10 cellular contexts compared by ENCODE assay signal in the genomic region with DNA sequence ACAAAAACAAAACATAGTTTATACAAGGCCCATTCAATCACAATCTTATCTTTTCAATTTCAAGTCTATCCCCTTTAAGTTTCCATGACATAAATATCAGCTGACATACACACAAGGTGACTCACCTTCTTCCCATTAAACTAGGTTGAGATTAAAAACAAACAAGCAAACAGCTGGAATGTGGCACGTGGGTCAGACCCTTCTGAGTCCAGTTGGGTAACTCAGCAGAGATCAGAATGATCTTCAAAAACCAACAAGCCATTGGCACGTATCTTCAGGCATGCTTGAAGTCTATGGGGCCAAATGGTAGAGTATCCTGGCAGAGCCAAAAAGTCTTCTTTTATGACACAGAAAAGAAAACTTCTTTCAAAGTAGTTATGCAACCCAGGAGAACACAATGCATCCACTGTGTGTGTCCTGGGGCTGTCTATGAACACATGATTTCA.
DNase-seq lines count a peak whose midpoint lies in the region; ATAC-seq and TF ChIP-seq lines count a peak whose summit lies in the region.
"Had no signal": no experiment of that assay in that cellular context is flagged by ENCODE, and none has a peak within 500 bp of the region (broad histone marks: within the 10 kb centered on the region; RNA-seq: fewer than 3 reads in every experiment).

No MANE protein-coding gene starts in this region.

- CTCF ChIA-PET in HCT116 (lab: Charles Lee), result no interaction called here

- H3K9ac ChIP-seq in HCT116 (ENCODE audit: low read length) (no peak overlapping the region), adipocyte (ENCODE audit: low read length) (peak overlapping the region; percentile 27), smooth muscle cell (ENCODE audit: low read depth) (peak overlapping the region; percentile 34), H9 (ENCODE audit: extremely low read depth, insufficient read length, low read length) (no peak overlapping the region)

- H4K20me1 ChIP-seq in HCT116 (ENCODE audit: insufficient read depth), result no peaks in the 10 kb centered on the region
- no peaks in the 10 kb centered on the region for H4K20me1 ChIP-seq in hepatocyte (ENCODE audit: insufficient read depth, poor library complexity, severe bottlenecking)
- no peaks in the 10 kb centered on the region for H4K20me1 ChIP-seq in smooth muscle cell (ENCODE audit: low read depth)
- no peaks in the 10 kb centered on the region for H4K20me1 ChIP-seq in H9 (ENCODE audit: control insufficient read depth, insufficient read depth, insufficient read length)

- no peaks in the 10 kb centered on the region for H3K9me3 Mint-ChIP-seq in H9
- H3K9me3 Mint-ChIP-seq: stimulated activated naive CD8-positive, alpha-beta T cell treated with anti-CD3 and anti-CD28 coated beads, Interleukin-15, Interleukin-2, amounts not matched to agents 100 ng/mL and 50 ng/mL, for 24 hours; T-helper 1 cell treated with Interleukin-12 subunit alpha and Interleukin-12 subunit beta and Interleukin-4 antibody, amounts not matched to agents 30 μg/mL and 1 μg/mL, for 36 hours had no signal

- no TSS peak for BruUV-seq in HCT116 (replicated peaks; lab: Mats Ljungman, UMichigan)

- H3K27me3 Mint-ChIP-seq in H9 (ENCODE audit: low read depth), result no peaks in the 10 kb centered on the region
- H3K27me3 Mint-ChIP-seq: stimulated activated naive CD8-positive, alpha-beta T cell treated with anti-CD3 and anti-CD28 coated beads, Interleukin-15, Interleukin-2, amounts not matched to agents 100 ng/mL and 50 ng/mL, for 24 hours had no signal

- no peak overlapping the region for H3K56ac ChIP-seq in H9 (ENCODE audit: insufficient read length, low read depth, low read length)

- no peak overlapping the region for H3T11ph ChIP-seq in H9 (ENCODE audit: low read length)

- no peak for TF ChIP-seq POLR2A in HCT116 (IDR thresholded peaks at IDR 0.05; ENCODE audit: borderline replicate concordance, extremely low read depth, insufficient read depth, insufficient read length)

- H3K4me3 ChIP-seq in HCT116 (replicated peaks in 1 of 2; ENCODE audit: low read depth in 1 of 2, low read length in 2 of 2) (no peak overlapping the region), adipocyte (ENCODE audit: low read length) (no peak overlapping the region), hepatocyte (no peak overlapping the region), smooth muscle cell (no peak overlapping the region)

- H3K27ac ChIP-seq in HCT116 (ENCODE audit: low read depth, low read length) (no peak overlapping the region), hepatocyte (peak overlapping the region; percentile 85), smooth muscle cell (ENCODE audit: low read depth) (peak overlapping the region; percentile 77), H9 (ENCODE audit: insufficient read length, low read depth, low read length) (no peak overlapping the region)

- no peaks in the 10 kb centered on the region for H3K79me2 ChIP-seq in HCT116 (ENCODE audit: insufficient read depth, low read length)
- no peaks in the 10 kb centered on the region for H3K79me2 ChIP-seq in hepatocyte
- no peaks in the 10 kb centered on the region for H3K79me2 ChIP-seq in smooth muscle cell (ENCODE audit: low read depth)
- no peaks in the 10 kb centered on the region for H3K79me2 ChIP-seq in H9 (ENCODE audit: insufficient read depth, low read length)

- H2BK120ac ChIP-seq in H9 (ENCODE audit: low read depth, low read length, poor library complexity, severe bottlenecking), result no peak overlapping the region

- H3K36me3 ChIP-seq in HCT116 (ENCODE audit: control insufficient read depth in 1 of 2, insufficient read depth in 2 of 2, low read length in 2 of 2) (no peaks in the 10 kb centered on the region), adipocyte (ENCODE audit: control insufficient read depth, insufficient read depth, low read length, severe bottlenecking) (no peaks in the 10 kb centered on the region), hepatocyte (replicated peaks; ENCODE audit: insufficient read depth, low read depth) (no peaks in the 10 kb centered on the region), smooth muscle cell (ENCODE audit: low read depth) (no peaks in the 10 kb centered on the region)

- no peaks in the 10 kb centered on the region for H3K27me3 ChIP-seq in HCT116 (ENCODE audit: insufficient read depth, low read length)
- no peaks in the 10 kb centered on the region for H3K27me3 ChIP-seq in adipocyte (replicated peaks; ENCODE audit: control insufficient read depth, insufficient read depth, low read length)
- no peaks in the 10 kb centered on the region for H3K27me3 ChIP-seq in hepatocyte
- H3K27me3 ChIP-seq in smooth muscle cell (ENCODE audit: low read depth), result no peaks in the 10 kb centered on the region
- H3K27me3 ChIP-seq in H9 (ENCODE audit: insufficient read depth, low read length), result no peaks in the 10 kb centered on the region

- ATAC-seq in HCT116 (no peak), GM19351 (IDR thresholded peaks at IDR 0.05; ENCODE audit: unreplicated experiment) (no peak), GM18909 (IDR thresholded peaks at IDR 0.05; ENCODE audit: poor library complexity, unreplicated experiment) (no peak)

- no peak overlapping the region for H2BK15ac ChIP-seq in H9 (ENCODE audit: low read depth, low read length)

- no peak overlapping the region for H3K18ac ChIP-seq in H9 (ENCODE audit: insufficient read length, low read depth, low read length)

- no peak overlapping the region for H4K5ac ChIP-seq in H9 (ENCODE audit: insufficient read length, low read depth, low read length)

- no peak overlapping the region for H2BK5ac ChIP-seq in H9 (ENCODE audit: insufficient read length, low read length)

- H3K14ac ChIP-seq in H9 (ENCODE audit: insufficient read depth, low read length), result no peak overlapping the region

- H2BK20ac ChIP-seq in H9 (ENCODE audit: low read depth, low read length, poor library complexity, severe bottlenecking), result no peak overlapping the region

- H3K4ac ChIP-seq in H9 (ENCODE audit: low read depth, low read length), result no peak overlapping the region

- H3K4me1 Mint-ChIP-seq in H9, result peaks cover 23 to 27% of the 10 kb centered on the region in 2 experiments

- no peak overlapping the region for H3K4me3 Mint-ChIP-seq in H9
- H3K4me3 Mint-ChIP-seq: stimulated activated naive CD8-positive, alpha-beta T cell treated with anti-CD3 and anti-CD28 coated beads, Interleukin-15, Interleukin-2, amounts not matched to agents 100 ng/mL and 50 ng/mL, for 24 hours; T-helper 1 cell treated with Interleukin-12 subunit alpha and Interleukin-12 subunit beta and Interleukin-4 antibody, amounts not matched to agents 30 μg/mL and 1 μg/mL, for 36 hours had no signal

- no peaks in the 10 kb centered on the region for H3K79me1 ChIP-seq in H9 (ENCODE audit: insufficient read depth, low read depth, low read length, poor library complexity, severe bottlenecking)

- H3K9me3 ChIP-seq in HCT116 (ENCODE audit: control insufficient read depth in 1 of 2, insufficient read depth in 1 of 2, low read depth in 1 of 2, low read length in 2 of 2) (no peaks in the 10 kb centered on the region), adipocyte (ENCODE audit: control insufficient read depth, low read length) (no peaks in the 10 kb centered on the region), hepatocyte (ENCODE audit: low read depth) (no peaks in the 10 kb centered on the region), smooth muscle cell (replicated peaks; ENCODE audit: low read depth) (no peaks in the 10 kb centered on the region), H9 (ENCODE audit: control insufficient read depth, low read depth, low read length) (no peaks in the 10 kb centered on the region)

- no peak for TF ChIP-seq CTCF in HCT116 (IDR thresholded peaks at IDR 0.05 in 2 of 3, conservative IDR thresholded peaks at IDR 0.05 in 1 of 3; ENCODE audit: borderline replicate concordance in 1 of 3, insufficient read depth in 1 of 3, low read depth in 2 of 3, low read length in 2 of 3)
- TF ChIP-seq CTCF in hepatocyte (IDR thresholded peaks at IDR 0.05; ENCODE audit: poor library complexity), result no peak
- TF ChIP-seq CTCF in smooth muscle cell (IDR thresholded peaks at IDR 0.05; ENCODE audit: borderline replicate concordance, insufficient read depth, poor library complexity, severe bottlenecking), result no peak
- no peak for TF ChIP-seq CTCF in H9 (conservative IDR thresholded peaks at IDR 0.05)

- H3F3A ChIP-seq in smooth muscle cell (ENCODE audit: low read depth), result peaks cover 21% of the 10 kb centered on the region

- TF ChIP-seq RAD21 in HCT116 (IDR thresholded peaks at IDR 0.05; ENCODE audit: low read depth), result no peak

- no peaks in the 10 kb centered on the region for H3K23me2 ChIP-seq in H9 (ENCODE audit: insufficient read length, low read depth, low read length, poor library complexity, severe bottlenecking)

- intact Hi-C loops in HCT116 (cut with micrococcal nuclease), result no loop called here

- POLR2A ChIA-PET in HCT116 (lab: Charles Lee), result no interaction called here

- H3K27ac Mint-ChIP-seq in H9, result no peak overlapping the region; a peak in 1 of 7 replicates
- H3K27ac Mint-ChIP-seq: stimulated activated naive CD8-positive, alpha-beta T cell treated with anti-CD3 and anti-CD28 coated beads, Interleukin-15, Interleukin-2, amounts not matched to agents 100 ng/mL and 50 ng/mL, for 24 hours; T-helper 1 cell treated with Interleukin-12 subunit alpha and Interleukin-12 subunit beta and Interleukin-4 antibody, amounts not matched to agents 30 μg/mL and 1 μg/mL, for 36 hours had no signal

- no peak overlapping the region for H2BK12ac ChIP-seq in H9 (ENCODE audit: insufficient read length, low read depth, low read length)

- H2AFZ ChIP-seq in HCT116 (ENCODE audit: low read depth, low read length, poor library complexity, severe bottlenecking) (peak overlapping the region; percentile 68), hepatocyte (no peak overlapping the region), smooth muscle cell (ENCODE audit: low read depth) (peak overlapping the region; percentile 10), H9 (ENCODE audit: low read length) (no peak overlapping the region)

- H3K4me1 ChIP-seq in HCT116 (ENCODE audit: control insufficient read depth in 1 of 2, insufficient read depth in 2 of 2, low read length in 2 of 2) (peaks cover 10 to 23% of the 10 kb centered on the region in 2 experiments), adipocyte (ENCODE audit: control insufficient read depth, insufficient read depth, low read length) (peaks cover 56% of the 10 kb centered on the region), hepatocyte (ENCODE audit: insufficient read depth) (peaks cover 35% of the 10 kb centered on the region), smooth muscle cell (ENCODE audit: low read depth) (peaks cover 49% of the 10 kb centered on the region), H9 (ENCODE audit: insufficient read depth, low read length) (peaks cover 3% of the 10 kb centered on the region; the same call in 1 of the 2 replicates)

- H2AK5ac ChIP-seq in H9 (ENCODE audit: insufficient read length, low read length), result no peak overlapping the region

- no peak overlapping the region for H3K23ac ChIP-seq in H9 (ENCODE audit: insufficient read length, low read depth, low read length)

- H4K91ac ChIP-seq in H9 (ENCODE audit: insufficient read length, low read depth, low read length), result no peak overlapping the region

- 33% methylated on average over 2 of the region's 2 CpGs for WGBS in hepatocyte (ENCODE audit: low lambda C conversion rate, missing lambda C conversion rate)
- 28% methylated on average over 2 of the region's 2 CpGs for WGBS in smooth muscle cell (ENCODE audit: low lambda C conversion rate)
- no CpG with 5 or more reads among the region's 2 CpGs for WGBS in H9 (ENCODE audit: extremely low coverage, insufficient read length, low lambda C conversion rate)

- RAD21 ChIA-PET in HCT116 (lab: Charles Lee; ENCODE audit: low non-redundant PET in 1 of 2, low total read pairs in 2 of 2, uncharacterized antibody in 2 of 2, unreplicated experiment in 2 of 2), result no interaction called here

- DNase-seq in HCT116 (ENCODE audit: low read depth, low spot score) (no peak), adipocyte (ENCODE audit: low read depth) (peak; percentile 88), hepatocyte (ENCODE audit: low spot score) (peak; percentile 61), smooth muscle cell (lab: John Stamatoyannopoulos, UW; ENCODE audit: unreplicated experiment) (no peak), H9 (no peak), GDM1 (lab: John Stamatoyannopoulos, UW) (no peak)

- no peak overlapping the region for H4K8ac ChIP-seq in H9 (replicated peaks; ENCODE audit: insufficient read length, low read depth, low read length)

- no peaks in the 10 kb centered on the region; a peak in 1 of 7 replicates for H3K36me3 Mint-ChIP-seq in H9 (ENCODE audit: insufficient read depth in 1 of 3, low read depth in 3 of 3)

- no peak overlapping the region for H3K4me2 ChIP-seq in HCT116 (ENCODE audit: low read length)
- H3K4me2 ChIP-seq in hepatocyte, result no peak overlapping the region
- H3K4me2 ChIP-seq in smooth muscle cell, result peak overlapping the region; percentile 68
- no peak overlapping the region for H3K4me2 ChIP-seq in H9 (ENCODE audit: insufficient read depth, insufficient read length, low read length)

- H3K9me2 ChIP-seq in HCT116 (ENCODE audit: insufficient read depth) (no peaks in the 10 kb centered on the region), hepatocyte (replicated peaks; ENCODE audit: insufficient read depth) (no peaks in the 10 kb centered on the region)

Comparison
In these comparisons a context has a peak if more than half of its experiments do, and no peak if none do; other contexts are left out.
1. DNase-seq: peak in adipocyte (single experiment) and hepatocyte (single experiment); none in HCT116 (single experiment), smooth muscle cell (single experiment), H9 (single experiment) and GDM1 (single experiment).
2. H2AFZ ChIP-seq: peak in HCT116 (single experiment) and smooth muscle cell (single experiment); none in hepatocyte (single experiment) and H9 (single experiment).
3. H3K27ac ChIP-seq: peak in hepatocyte (single experiment) and smooth muscle cell (single experiment); none in HCT116 (single experiment) and H9 (single experiment).
4. H3K9ac ChIP-seq: peak in adipocyte (single experiment) and smooth muscle cell (single experiment); none in HCT116 (single experiment) and H9 (single experiment).